11 cellular contexts compared by ENCODE assay signal in the genomic region with DNA sequence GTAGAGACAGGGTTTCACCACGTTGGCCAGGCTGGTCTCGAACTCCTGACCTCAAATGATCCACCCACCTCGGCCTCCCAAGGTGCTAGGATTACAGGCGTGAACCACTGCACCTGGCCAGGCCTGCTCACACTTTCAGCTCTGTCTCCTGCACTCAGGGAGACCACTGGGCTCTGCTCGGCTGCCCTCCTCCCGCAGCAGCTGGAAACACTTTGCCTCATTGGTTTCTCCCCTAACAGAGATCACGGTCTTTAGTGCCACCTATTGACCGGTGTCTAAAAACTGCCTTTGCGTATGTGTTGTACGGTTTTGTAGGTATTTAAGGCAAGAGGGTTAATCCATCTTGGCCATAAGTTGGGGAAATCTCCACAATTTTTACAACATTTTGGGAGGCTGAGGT. TPM values are rescaled to one million over a fixed set of nuclear protein-coding genes. Genes with fewer than 3 reads are reported as not detected.
DNase-seq lines count a peak whose midpoint lies in the region; ATAC-seq and TF ChIP-seq lines count a peak whose summit lies in the region.
"Not testable (repeated sequence)": the region's sequence is repeated elsewhere in the genome, so short reads cannot be mapped to it uniquely, and the experiment has no call there.
"Had no signal": no experiment of that assay in that cellular context is flagged by ENCODE, and none has a peak within 500 bp of the region (broad histone marks: within the 10 kb centered on the region; RNA-seq: fewer than 3 reads in every experiment).

No MANE protein-coding gene starts in this region.

- not testable (repeated sequence) for H3K36me3 ChIP-seq in OCI-LY1 (ENCODE audit: insufficient read depth, low read length); osteoblast (ENCODE audit: insufficient read depth, low read length)

- CTCF ChIA-PET in AG04449 (lab: Yijun Ruan, JAX) = interaction anchor here (0.6 to 17.4 kb wide), 5 partner anchors 9 to 834 kb away, joined by 3 to 544 read pairs (median 3); no protein-coding TSS in a partner anchor

- H3K9me2 ChIP-seq in OCI-LY1 (ENCODE audit: low read depth, low read length) = not testable (repeated sequence)

- not testable (repeated sequence) for H2AFZ ChIP-seq in OCI-LY1 (ENCODE audit: low read length); osteoblast (ENCODE audit: low read length)

- not testable (repeated sequence) for H3K4me3 Mint-ChIP-seq in activated T-helper 1 cell treated with anti-CD3 and anti-CD28 coated beads, Interleukin-12 subunit alpha, Interleukin-12 subunit beta, Interleukin-2, Interleukin-4 antibody, amounts not matched to agents 30 ng/mL and 10 ng/mL and 1 ng/mL, durations not matched to agents 14 hours and 24 hours and 36 hours

- H3F3A ChIP-seq in OCI-LY1 (ENCODE audit: insufficient read depth, low read length) = not testable (repeated sequence)

- H3K9me3 ChIP-seq in OCI-LY1 (ENCODE audit: low read length); osteoblast (ENCODE audit: low read depth, low read length): not testable (repeated sequence)

- H3K36me3 Mint-ChIP-seq in activated T-helper 1 cell treated with anti-CD3 and anti-CD28 coated beads, Interleukin-12 subunit alpha, Interleukin-12 subunit beta, Interleukin-2, Interleukin-4 antibody, amounts not matched to agents 30 ng/mL and 10 ng/mL and 1 ng/mL, durations not matched to agents 14 hours and 24 hours and 36 hours (ENCODE audit: low read depth) = not testable (repeated sequence)

- H3K27ac ChIP-seq in OCI-LY1 (ENCODE audit: low read depth, low read length, poor library complexity, severe bottlenecking); osteoblast (ENCODE audit: low read depth, low read length): not testable (repeated sequence)

- POLR2A ChIA-PET in AG04449 (lab: Yijun Ruan, JAX) = not testable (repeated sequence)

- H3K4me1 Mint-ChIP-seq in activated T-helper 1 cell treated with anti-CD3 and anti-CD28 coated beads, Interleukin-12 subunit alpha, Interleukin-12 subunit beta, Interleukin-2, Interleukin-4 antibody, amounts not matched to agents 30 ng/mL and 10 ng/mL and 1 ng/mL, durations not matched to agents 14 hours and 24 hours and 36 hours (ENCODE audit: low read depth) = not testable (repeated sequence)

- peak; percentile 52 for ATAC-seq in HG02623 (IDR thresholded peaks at IDR 0.05; ENCODE audit: unreplicated experiment)

- H3K27me3 ChIP-seq in OCI-LY1 (ENCODE audit: insufficient read depth, low read length); osteoblast (ENCODE audit: insufficient read depth, low read length): not testable (repeated sequence)

- not testable (repeated sequence) for H3K9ac ChIP-seq in OCI-LY1 (ENCODE audit: low read length)

- not testable (repeated sequence) for DNase-seq in AG04449 (ENCODE audit: low read depth, low spot score)
- DNase-seq in GM12865 (ENCODE audit: low read depth) = peak; percentile 72
- peak; percentile 91 for DNase-seq in NCI-H1092 treated with DMSO at 0.1 percent for 48 hours (lab: John Stamatoyannopoulos, UW)
- peak; percentile 4 for DNase-seq in activated T-helper 1 cell treated with anti-CD3 and anti-CD28 coated beads, Interleukin-12 subunit alpha, Interleukin-12 subunit beta, Interleukin-2, Interleukin-4 antibody, amounts not matched to agents 30 ng/mL and 10 ng/mL and 1 ng/mL, durations not matched to agents 14 hours and 24 hours and 36 hours (ENCODE audit: low spot score)
- peak; percentile 15 for DNase-seq in foreskin melanocyte
- peak; percentile 88 for DNase-seq in osteoblast (ENCODE audit: insufficient read length, low spot score, missing footprints)

- not testable (repeated sequence) for H3K4me3 ChIP-seq in AG04449 (ENCODE audit: low read depth, low read length); GM12865 (ENCODE audit: low read depth, low read length); OCI-LY1 (ENCODE audit: low read depth, low read length, poor library complexity, severe bottlenecking); osteoblast (ENCODE audit: insufficient read depth, low read length)

- H3K27ac Mint-ChIP-seq in activated T-helper 1 cell treated with anti-CD3 and anti-CD28 coated beads, Interleukin-12 subunit alpha, Interleukin-12 subunit beta, Interleukin-2, Interleukin-4 antibody, amounts not matched to agents 30 ng/mL and 10 ng/mL and 1 ng/mL, durations not matched to agents 14 hours and 24 hours and 36 hours = not testable (repeated sequence)

- H3K4me2 ChIP-seq in OCI-LY1 (ENCODE audit: low read length); osteoblast (ENCODE audit: insufficient read depth, low read length): not testable (repeated sequence)

- not testable (repeated sequence) for H3K9me3 Mint-ChIP-seq in activated T-helper 1 cell treated with anti-CD3 and anti-CD28 coated beads, Interleukin-12 subunit alpha, Interleukin-12 subunit beta, Interleukin-2, Interleukin-4 antibody, amounts not matched to agents 30 ng/mL and 10 ng/mL and 1 ng/mL, durations not matched to agents 14 hours and 24 hours and 36 hours

- H4K20me1 ChIP-seq in OCI-LY1 (ENCODE audit: insufficient read depth, low read length); osteoblast (ENCODE audit: insufficient read depth, low read length): not testable (repeated sequence)

- TF ChIP-seq CTCF in AG04449 (IDR thresholded peaks at IDR 0.05; ENCODE audit: insufficient read depth, low read length, missing control alignments) (peak; percentile 32), GM12865 (IDR thresholded peaks at IDR 0.05; ENCODE audit: insufficient read depth, low read depth, low read length, missing control alignments) (peak; percentile 41), OCI-LY1 (IDR thresholded peaks at IDR 0.05; ENCODE audit: low read length) (peak; percentile 79), osteoblast (IDR thresholded peaks at IDR 0.05; ENCODE audit: extremely low read depth, low read depth, low read length) (peak; percentile 48)

- intact Hi-C loops in activated T-helper 1 cell treated with anti-CD3 and anti-CD28 coated beads, Interleukin-12 subunit alpha, Interleukin-12 subunit beta, Interleukin-2, Interleukin-4 antibody, amounts not matched to agents 30 ng/mL and 10 ng/mL and 1 ng/mL, durations not matched to agents 14 hours and 24 hours and 36 hours (cut with micrococcal nuclease) = not testable (repeated sequence)

- H3K4me1 ChIP-seq in OCI-LY1 (ENCODE audit: insufficient read depth, low read length, severe bottlenecking); osteoblast (ENCODE audit: insufficient read depth, low read length): not testable (repeated sequence)

- H3K79me2 ChIP-seq in OCI-LY1 (ENCODE audit: insufficient read depth, low read length); osteoblast (ENCODE audit: insufficient read depth, low read length): not testable (repeated sequence)

- H3K27me3 Mint-ChIP-seq in activated T-helper 1 cell treated with anti-CD3 and anti-CD28 coated beads, Interleukin-12 subunit alpha, Interleukin-12 subunit beta, Interleukin-2, Interleukin-4 antibody, amounts not matched to agents 30 ng/mL and 10 ng/mL and 1 ng/mL, durations not matched to agents 14 hours and 24 hours and 36 hours (ENCODE audit: insufficient read depth) = not testable (repeated sequence)

RNA-seq across cellular contexts. Expression of a gene that starts 23.4 kb away (rescaled TPM):
- not detected in 2 replicates for total RNA-seq in activated T-helper 1 cell treated with anti-CD3 and anti-CD28 coated beads, Interleukin-12 subunit alpha, Interleukin-12 subunit beta, Interleukin-2, Interleukin-4 antibody, amounts not matched to agents 30 ng/mL and 10 ng/mL and 1 ng/mL, durations not matched to agents 14 hours and 24 hours and 36 hours
- not detected in 2 replicates for total RNA-seq in osteoblast
- total RNA-seq: CD8-positive, alpha-beta memory T cell; posterior vena cava; upper lobe of left lung had no signal
